Comparison of ENCODE assay signal across 21 cellular contexts in the genomic region with DNA sequence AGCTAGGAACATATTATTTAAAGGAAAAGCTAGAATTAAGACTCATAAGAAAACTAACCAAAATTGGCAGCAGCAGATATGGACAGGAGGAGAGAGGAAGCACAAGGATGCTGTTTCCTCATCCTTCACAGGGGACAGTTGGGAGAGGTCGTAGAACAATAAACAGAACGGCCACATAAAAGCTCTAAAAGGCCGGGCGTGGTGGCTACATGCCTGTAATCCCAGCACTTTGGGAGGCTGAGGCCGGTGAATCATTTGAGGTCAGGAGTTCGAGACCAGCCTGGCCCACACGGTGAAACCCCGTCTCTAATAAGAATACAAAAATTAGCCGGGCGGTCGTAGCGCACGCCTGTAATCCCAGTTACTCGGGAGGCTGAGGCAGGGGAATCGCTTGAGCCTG. TPM values are rescaled to one million over a fixed set of nuclear protein-coding genes. Genes with fewer than 3 reads are reported as not detected.
"Had no signal": no experiment of that assay in that cellular context is flagged by ENCODE, and none has a peak within 500 bp of the region (broad histone marks: within the 10 kb centered on the region; RNA-seq: fewer than 3 reads in every experiment).

No MANE protein-coding gene starts in this region.

- H3K36me3 ChIP-seq: spleen, tibial nerve, uterus had no signal

- H3K36me3 Mint-ChIP-seq: activated naive CD8-positive, alpha-beta T cell; natural killer cell treated with Interleukin-12 subunit alpha and Interleukin-12 subunit beta and Interleukin-15 and Interleukin-18, amount 100 ng/mL, for 72 hours had no signal

- H3K4me1 ChIP-seq: body of pancreas, tibial nerve, uterus had no signal

- H3K27me3 ChIP-seq: body of pancreas, uterus had no signal

- H3K9me3 ChIP-seq: body of pancreas, spleen, tibial nerve, uterus had no signal

- H3K4me3 ChIP-seq: body of pancreas, dorsolateral prefrontal cortex, lung, spleen, tibial nerve, uterus had no signal

- H3K9me3 Mint-ChIP-seq: endodermal cell; natural killer cell treated with Interleukin-12 subunit alpha and Interleukin-12 subunit beta and Interleukin-15 and Interleukin-18, amount 100 ng/mL, for 72 hours; T-helper 1 cell treated with Interleukin-12 subunit alpha and Interleukin-12 subunit beta and Interleukin-4 antibody, amounts not matched to agents 30 μg/mL and 1 μg/mL, for 36 hours had no signal

- H3K4me3 Mint-ChIP-seq: activated naive CD8-positive, alpha-beta T cell; endodermal cell; natural killer cell treated with Interleukin-12 subunit alpha and Interleukin-12 subunit beta and Interleukin-15 and Interleukin-18, amount 100 ng/mL, for 72 hours; T-helper 1 cell treated with Interleukin-12 subunit alpha and Interleukin-12 subunit beta and Interleukin-4 antibody, amounts not matched to agents 30 μg/mL and 1 μg/mL, for 36 hours had no signal

- H3K27ac ChIP-seq: body of pancreas, dorsolateral prefrontal cortex, tibial nerve, uterus had no signal

- DNase-seq: activated CD8-positive, alpha-beta memory T cell treated with anti-CD3 and anti-CD28 coated beads for 24 hours; activated gamma-delta T cell treated with Interleukin-2 at 50 U/mL for 16 hours; amygdala; body of pancreas; dorsolateral prefrontal cortex; foreskin melanocyte; glutamatergic neuron; hippocampal formation; islet precursor cell; spleen; stimulated activated naive CD4-positive, alpha-beta T cell treated with Interleukin-2 at 50 U/mL for 16 hours; uterus had no signal

- H3K27ac Mint-ChIP-seq: activated naive CD8-positive, alpha-beta T cell; endodermal cell; natural killer cell treated with Interleukin-12 subunit alpha and Interleukin-12 subunit beta and Interleukin-15 and Interleukin-18, amount 100 ng/mL, for 72 hours; T-helper 1 cell treated with Interleukin-12 subunit alpha and Interleukin-12 subunit beta and Interleukin-4 antibody, amounts not matched to agents 30 μg/mL and 1 μg/mL, for 36 hours had no signal

RNA-seq across cellular contexts. Expression of gene TCL1B, which starts 10.5 kb away (rescaled TPM):
- total RNA-seq: body of pancreas; cardiac septum; dorsolateral prefrontal cortex; epithelial cell of proximal tubule; natural killer cell treated with Interleukin-12 subunit alpha and Interleukin-12 subunit beta and Interleukin-15 and Interleukin-18, amount 100 ng/mL, for 72 hours; renal cortical epithelial cell; tibial nerve had no signal

RNA-seq across cellular contexts. Expression of gene TCL1A, which starts 17.2 kb away (rescaled TPM):
- total RNA-seq: body of pancreas, cardiac septum, epithelial cell of proximal tubule, renal cortical epithelial cell, tibial nerve had no signal
